ENCODE assay signal across 1 cellular context in the genomic region with DNA sequence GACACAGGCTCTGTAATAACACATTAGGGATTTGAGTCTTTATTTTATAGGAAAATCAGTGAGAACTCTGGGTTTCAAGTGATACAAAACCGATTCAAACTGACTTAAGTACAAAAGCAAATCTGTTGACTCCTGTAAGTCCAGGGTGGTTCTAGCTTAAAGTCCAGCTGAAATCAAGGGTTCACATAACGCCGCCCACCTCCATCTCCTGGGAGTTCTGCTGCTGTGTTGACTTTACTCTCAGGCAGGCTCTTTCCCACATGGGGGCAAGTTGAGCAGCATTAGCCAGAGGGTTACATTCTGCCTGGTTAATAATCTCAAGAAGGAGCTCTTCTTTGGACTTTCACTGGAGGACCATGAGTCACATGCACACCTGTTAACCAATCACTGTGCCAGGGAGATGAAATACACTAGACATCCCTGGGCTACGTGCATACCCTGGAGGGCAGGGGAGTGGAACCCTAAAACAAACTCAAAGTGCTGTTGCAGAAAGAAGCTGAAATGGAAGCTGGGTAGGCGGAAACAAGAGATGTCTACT.
TF ChIP-seq lines count a peak whose summit lies in the region.

No MANE protein-coding gene starts in this region.

TF ChIP-seq in HepG2, 621 proteins besides CTCF, POLR2A, EP300 and RAD21 (continued from another document and continues in another):
- TF ChIP-seq CHD4 (IDR thresholded peaks at IDR 0.05; ENCODE audit: borderline replicate concordance, low read length) (no peak), ZNF552 (CRISPR knock-in tag; IDR thresholded peaks at IDR 0.05; ENCODE audit: borderline replicate concordance) (no peak), ZNF34 (CRISPR knock-in tag; IDR thresholded peaks at IDR 0.05; ENCODE audit: borderline replicate concordance) (no peak), WIZ (CRISPR knock-in tag; IDR thresholded peaks at IDR 0.05) (no peak), TBP (CRISPR knock-in tag; IDR thresholded peaks at IDR 0.05) (no peak), TAF15 (IDR thresholded peaks at IDR 0.05; ENCODE audit: low read depth, low read length, poor library complexity, severe bottlenecking) (no peak), DMAP1 (CRISPR knock-in tag; IDR thresholded peaks at IDR 0.05) (peak; percentile 47; the same call in 1 of the 2 replicates), U2AF1 (optimal IDR thresholded peaks at IDR 0.05; ENCODE audit: low read depth, low read length) (no peak), TMF1 (CRISPR knock-in tag; IDR thresholded peaks at IDR 0.05; ENCODE audit: low read depth) (no peak), BHLHE40 (IDR thresholded peaks at IDR 0.05; ENCODE audit: low read length) (no peak), ETV6 (CRISPR knock-in tag; conservative IDR thresholded peaks at IDR 0.05) (no peak), HES4 (CRISPR knock-in tag; IDR thresholded peaks at IDR 0.05; ENCODE audit: borderline replicate concordance) (no peak), MEIS2 (CRISPR knock-in tag; IDR thresholded peaks at IDR 0.05) (no peak), SSRP1 (CRISPR knock-in tag; IDR thresholded peaks at IDR 0.05) (no peak), NR2F6 (IDR thresholded peaks at IDR 0.05) (no peak), NR2F6 (CRISPR knock-in tag; IDR thresholded peaks at IDR 0.05) (peak; percentile 46), NFKBIZ (CRISPR knock-in tag; IDR thresholded peaks at IDR 0.05) (no peak), SP1 (IDR thresholded peaks at IDR 0.05) (no peak), SP1 (CRISPR knock-in tag; IDR thresholded peaks at IDR 0.05) (no peak), ZNF235 (CRISPR knock-in tag; IDR thresholded peaks at IDR 0.05; ENCODE audit: borderline replicate concordance) (no peak), ZSCAN20 (CRISPR knock-in tag; IDR thresholded peaks at IDR 0.05; ENCODE audit: borderline replicate concordance) (no peak), YEATS2 (CRISPR knock-in tag; IDR thresholded peaks at IDR 0.05; ENCODE audit: borderline replicate concordance) (no peak)
- TF ChIP-seq, protein P1, sequence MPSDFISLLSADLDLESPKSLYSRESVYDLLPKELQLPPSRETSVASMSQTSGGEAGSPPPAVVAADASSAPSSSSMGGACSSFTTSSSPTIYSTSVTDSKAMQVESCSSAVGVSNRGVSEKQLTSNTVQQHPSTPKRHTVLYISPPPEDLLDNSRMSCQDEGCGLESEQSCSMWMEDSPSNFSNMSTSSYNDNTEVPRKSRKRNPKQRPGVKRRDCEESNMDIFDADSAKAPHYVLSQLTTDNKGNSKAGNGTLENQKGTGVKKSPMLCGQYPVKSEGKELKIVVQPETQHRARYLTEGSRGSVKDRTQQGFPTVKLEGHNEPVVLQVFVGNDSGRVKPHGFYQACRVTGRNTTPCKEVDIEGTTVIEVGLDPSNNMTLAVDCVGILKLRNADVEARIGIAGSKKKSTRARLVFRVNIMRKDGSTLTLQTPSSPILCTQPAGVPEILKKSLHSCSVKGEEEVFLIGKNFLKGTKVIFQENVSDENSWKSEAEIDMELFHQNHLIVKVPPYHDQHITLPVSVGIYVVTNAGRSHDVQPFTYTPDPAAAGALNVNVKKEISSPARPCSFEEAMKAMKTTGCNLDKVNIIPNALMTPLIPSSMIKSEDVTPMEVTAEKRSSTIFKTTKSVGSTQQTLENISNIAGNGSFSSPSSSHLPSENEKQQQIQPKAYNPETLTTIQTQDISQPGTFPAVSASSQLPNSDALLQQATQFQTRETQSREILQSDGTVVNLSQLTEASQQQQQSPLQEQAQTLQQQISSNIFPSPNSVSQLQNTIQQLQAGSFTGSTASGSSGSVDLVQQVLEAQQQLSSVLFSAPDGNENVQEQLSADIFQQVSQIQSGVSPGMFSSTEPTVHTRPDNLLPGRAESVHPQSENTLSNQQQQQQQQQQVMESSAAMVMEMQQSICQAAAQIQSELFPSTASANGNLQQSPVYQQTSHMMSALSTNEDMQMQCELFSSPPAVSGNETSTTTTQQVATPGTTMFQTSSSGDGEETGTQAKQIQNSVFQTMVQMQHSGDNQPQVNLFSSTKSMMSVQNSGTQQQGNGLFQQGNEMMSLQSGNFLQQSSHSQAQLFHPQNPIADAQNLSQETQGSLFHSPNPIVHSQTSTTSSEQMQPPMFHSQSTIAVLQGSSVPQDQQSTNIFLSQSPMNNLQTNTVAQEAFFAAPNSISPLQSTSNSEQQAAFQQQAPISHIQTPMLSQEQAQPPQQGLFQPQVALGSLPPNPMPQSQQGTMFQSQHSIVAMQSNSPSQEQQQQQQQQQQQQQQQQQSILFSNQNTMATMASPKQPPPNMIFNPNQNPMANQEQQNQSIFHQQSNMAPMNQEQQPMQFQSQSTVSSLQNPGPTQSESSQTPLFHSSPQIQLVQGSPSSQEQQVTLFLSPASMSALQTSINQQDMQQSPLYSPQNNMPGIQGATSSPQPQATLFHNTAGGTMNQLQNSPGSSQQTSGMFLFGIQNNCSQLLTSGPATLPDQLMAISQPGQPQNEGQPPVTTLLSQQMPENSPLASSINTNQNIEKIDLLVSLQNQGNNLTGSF (CRISPR knock-in tag; IDR thresholded peaks at IDR 0.05) = no peak
- TF ChIP-seq, protein P2, sequence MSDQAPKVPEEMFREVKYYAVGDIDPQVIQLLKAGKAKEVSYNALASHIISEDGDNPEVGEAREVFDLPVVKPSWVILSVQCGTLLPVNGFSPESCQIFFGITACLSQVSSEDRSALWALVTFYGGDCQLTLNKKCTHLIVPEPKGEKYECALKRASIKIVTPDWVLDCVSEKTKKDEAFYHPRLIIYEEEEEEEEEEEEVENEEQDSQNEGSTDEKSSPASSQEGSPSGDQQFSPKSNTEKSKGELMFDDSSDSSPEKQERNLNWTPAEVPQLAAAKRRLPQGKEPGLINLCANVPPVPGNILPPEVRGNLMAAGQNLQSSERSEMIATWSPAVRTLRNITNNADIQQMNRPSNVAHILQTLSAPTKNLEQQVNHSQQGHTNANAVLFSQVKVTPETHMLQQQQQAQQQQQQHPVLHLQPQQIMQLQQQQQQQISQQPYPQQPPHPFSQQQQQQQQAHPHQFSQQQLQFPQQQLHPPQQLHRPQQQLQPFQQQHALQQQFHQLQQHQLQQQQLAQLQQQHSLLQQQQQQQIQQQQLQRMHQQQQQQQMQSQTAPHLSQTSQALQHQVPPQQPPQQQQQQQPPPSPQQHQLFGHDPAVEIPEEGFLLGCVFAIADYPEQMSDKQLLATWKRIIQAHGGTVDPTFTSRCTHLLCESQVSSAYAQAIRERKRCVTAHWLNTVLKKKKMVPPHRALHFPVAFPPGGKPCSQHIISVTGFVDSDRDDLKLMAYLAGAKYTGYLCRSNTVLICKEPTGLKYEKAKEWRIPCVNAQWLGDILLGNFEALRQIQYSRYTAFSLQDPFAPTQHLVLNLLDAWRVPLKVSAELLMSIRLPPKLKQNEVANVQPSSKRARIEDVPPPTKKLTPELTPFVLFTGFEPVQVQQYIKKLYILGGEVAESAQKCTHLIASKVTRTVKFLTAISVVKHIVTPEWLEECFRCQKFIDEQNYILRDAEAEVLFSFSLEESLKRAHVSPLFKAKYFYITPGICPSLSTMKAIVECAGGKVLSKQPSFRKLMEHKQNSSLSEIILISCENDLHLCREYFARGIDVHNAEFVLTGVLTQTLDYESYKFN (CRISPR knock-in tag; conservative IDR thresholded peaks at IDR 0.05) = peak; percentile 93
- TF ChIP-seq, protein P3, sequence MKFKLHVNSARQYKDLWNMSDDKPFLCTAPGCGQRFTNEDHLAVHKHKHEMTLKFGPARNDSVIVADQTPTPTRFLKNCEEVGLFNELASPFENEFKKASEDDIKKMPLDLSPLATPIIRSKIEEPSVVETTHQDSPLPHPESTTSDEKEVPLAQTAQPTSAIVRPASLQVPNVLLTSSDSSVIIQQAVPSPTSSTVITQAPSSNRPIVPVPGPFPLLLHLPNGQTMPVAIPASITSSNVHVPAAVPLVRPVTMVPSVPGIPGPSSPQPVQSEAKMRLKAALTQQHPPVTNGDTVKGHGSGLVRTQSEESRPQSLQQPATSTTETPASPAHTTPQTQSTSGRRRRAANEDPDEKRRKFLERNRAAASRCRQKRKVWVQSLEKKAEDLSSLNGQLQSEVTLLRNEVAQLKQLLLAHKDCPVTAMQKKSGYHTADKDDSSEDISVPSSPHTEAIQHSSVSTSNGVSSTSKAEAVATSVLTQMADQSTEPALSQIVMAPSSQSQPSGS (CRISPR knock-in tag; IDR thresholded peaks at IDR 0.05) = no peak
- TF ChIP-seq, protein P4, sequence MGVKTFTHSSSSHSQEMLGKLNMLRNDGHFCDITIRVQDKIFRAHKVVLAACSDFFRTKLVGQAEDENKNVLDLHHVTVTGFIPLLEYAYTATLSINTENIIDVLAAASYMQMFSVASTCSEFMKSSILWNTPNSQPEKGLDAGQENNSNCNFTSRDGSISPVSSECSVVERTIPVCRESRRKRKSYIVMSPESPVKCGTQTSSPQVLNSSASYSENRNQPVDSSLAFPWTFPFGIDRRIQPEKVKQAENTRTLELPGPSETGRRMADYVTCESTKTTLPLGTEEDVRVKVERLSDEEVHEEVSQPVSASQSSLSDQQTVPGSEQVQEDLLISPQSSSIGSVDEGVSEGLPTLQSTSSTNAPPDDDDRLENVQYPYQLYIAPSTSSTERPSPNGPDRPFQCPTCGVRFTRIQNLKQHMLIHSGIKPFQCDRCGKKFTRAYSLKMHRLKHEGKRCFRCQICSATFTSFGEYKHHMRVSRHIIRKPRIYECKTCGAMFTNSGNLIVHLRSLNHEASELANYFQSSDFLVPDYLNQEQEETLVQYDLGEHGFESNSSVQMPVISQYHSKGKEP (CRISPR knock-in tag; IDR thresholded peaks at IDR 0.05) = no peak
- TF ChIP-seq, protein P5, sequence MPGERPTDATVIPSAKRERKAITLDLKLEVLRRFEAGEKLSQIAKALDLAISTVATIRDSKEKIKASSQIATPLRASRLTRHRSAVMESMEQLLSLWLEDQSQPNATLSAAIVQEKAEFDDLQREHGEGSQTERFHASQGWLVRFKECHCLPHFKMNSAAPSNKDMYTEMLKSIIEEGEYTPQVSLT (CRISPR knock-in tag; IDR thresholded peaks at IDR 0.05; ENCODE audit: borderline replicate concordance, low read depth) = no peak
- TF ChIP-seq, protein P6, sequence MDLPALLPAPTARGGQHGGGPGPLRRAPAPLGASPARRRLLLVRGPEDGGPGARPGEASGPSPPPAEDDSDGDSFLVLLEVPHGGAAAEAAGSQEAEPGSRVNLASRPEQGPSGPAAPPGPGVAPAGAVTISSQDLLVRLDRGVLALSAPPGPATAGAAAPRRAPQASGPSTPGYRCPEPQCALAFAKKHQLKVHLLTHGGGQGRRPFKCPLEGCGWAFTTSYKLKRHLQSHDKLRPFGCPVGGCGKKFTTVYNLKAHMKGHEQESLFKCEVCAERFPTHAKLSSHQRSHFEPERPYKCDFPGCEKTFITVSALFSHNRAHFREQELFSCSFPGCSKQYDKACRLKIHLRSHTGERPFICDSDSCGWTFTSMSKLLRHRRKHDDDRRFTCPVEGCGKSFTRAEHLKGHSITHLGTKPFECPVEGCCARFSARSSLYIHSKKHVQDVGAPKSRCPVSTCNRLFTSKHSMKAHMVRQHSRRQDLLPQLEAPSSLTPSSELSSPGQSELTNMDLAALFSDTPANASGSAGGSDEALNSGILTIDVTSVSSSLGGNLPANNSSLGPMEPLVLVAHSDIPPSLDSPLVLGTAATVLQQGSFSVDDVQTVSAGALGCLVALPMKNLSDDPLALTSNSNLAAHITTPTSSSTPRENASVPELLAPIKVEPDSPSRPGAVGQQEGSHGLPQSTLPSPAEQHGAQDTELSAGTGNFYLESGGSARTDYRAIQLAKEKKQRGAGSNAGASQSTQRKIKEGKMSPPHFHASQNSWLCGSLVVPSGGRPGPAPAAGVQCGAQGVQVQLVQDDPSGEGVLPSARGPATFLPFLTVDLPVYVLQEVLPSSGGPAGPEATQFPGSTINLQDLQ (CRISPR knock-in tag; IDR thresholded peaks at IDR 0.05) = no peak
- TF ChIP-seq, protein P7, sequence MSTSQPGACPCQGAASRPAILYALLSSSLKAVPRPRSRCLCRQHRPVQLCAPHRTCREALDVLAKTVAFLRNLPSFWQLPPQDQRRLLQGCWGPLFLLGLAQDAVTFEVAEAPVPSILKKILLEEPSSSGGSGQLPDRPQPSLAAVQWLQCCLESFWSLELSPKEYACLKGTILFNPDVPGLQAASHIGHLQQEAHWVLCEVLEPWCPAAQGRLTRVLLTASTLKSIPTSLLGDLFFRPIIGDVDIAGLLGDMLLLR (CRISPR knock-in tag; IDR thresholded peaks at IDR 0.05) = no peak
- TF ChIP-seq, protein P8, sequence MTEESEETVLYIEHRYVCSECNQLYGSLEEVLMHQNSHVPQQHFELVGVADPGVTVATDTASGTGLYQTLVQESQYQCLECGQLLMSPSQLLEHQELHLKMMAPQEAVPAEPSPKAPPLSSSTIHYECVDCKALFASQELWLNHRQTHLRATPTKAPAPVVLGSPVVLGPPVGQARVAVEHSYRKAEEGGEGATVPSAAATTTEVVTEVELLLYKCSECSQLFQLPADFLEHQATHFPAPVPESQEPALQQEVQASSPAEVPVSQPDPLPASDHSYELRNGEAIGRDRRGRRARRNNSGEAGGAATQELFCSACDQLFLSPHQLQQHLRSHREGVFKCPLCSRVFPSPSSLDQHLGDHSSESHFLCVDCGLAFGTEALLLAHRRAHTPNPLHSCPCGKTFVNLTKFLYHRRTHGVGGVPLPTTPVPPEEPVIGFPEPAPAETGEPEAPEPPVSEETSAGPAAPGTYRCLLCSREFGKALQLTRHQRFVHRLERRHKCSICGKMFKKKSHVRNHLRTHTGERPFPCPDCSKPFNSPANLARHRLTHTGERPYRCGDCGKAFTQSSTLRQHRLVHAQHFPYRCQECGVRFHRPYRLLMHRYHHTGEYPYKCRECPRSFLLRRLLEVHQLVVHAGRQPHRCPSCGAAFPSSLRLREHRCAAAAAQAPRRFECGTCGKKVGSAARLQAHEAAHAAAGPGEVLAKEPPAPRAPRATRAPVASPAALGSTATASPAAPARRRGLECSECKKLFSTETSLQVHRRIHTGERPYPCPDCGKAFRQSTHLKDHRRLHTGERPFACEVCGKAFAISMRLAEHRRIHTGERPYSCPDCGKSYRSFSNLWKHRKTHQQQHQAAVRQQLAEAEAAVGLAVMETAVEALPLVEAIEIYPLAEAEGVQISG (CRISPR knock-in tag; IDR thresholded peaks at IDR 0.05) = peak; percentile 56
- TF ChIP-seq, protein P9, sequence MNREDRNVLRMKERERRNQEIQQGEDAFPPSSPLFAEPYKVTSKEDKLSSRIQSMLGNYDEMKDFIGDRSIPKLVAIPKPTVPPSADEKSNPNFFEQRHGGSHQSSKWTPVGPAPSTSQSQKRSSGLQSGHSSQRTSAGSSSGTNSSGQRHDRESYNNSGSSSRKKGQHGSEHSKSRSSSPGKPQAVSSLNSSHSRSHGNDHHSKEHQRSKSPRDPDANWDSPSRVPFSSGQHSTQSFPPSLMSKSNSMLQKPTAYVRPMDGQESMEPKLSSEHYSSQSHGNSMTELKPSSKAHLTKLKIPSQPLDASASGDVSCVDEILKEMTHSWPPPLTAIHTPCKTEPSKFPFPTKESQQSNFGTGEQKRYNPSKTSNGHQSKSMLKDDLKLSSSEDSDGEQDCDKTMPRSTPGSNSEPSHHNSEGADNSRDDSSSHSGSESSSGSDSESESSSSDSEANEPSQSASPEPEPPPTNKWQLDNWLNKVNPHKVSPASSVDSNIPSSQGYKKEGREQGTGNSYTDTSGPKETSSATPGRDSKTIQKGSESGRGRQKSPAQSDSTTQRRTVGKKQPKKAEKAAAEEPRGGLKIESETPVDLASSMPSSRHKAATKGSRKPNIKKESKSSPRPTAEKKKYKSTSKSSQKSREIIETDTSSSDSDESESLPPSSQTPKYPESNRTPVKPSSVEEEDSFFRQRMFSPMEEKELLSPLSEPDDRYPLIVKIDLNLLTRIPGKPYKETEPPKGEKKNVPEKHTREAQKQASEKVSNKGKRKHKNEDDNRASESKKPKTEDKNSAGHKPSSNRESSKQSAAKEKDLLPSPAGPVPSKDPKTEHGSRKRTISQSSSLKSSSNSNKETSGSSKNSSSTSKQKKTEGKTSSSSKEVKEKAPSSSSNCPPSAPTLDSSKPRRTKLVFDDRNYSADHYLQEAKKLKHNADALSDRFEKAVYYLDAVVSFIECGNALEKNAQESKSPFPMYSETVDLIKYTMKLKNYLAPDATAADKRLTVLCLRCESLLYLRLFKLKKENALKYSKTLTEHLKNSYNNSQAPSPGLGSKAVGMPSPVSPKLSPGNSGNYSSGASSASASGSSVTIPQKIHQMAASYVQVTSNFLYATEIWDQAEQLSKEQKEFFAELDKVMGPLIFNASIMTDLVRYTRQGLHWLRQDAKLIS (CRISPR knock-in tag; IDR thresholded peaks at IDR 0.05) = no peak
